8 cellular contexts compared by ENCODE assay signal in the genomic region with DNA sequence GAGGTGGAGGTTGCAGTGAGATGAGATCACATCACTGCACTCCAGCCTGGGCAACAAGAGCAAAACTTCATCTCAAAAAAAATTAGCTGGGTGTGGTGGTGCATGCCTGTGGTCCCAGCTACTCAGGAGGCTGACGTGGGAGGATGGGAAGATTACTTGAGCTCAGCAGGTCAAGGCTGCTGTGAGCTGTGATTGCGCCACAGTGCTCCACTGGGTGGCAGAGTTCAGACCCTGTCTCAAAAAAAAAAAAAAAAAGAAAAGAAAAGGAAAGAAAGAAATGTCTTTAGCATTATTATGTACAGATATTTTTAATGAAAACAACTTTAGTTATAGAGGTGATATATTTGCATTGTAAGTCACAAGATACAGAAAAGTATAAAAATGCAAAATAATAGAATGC. TPM values are rescaled to one million over a fixed set of nuclear protein-coding genes. Genes with fewer than 3 reads are reported as not detected.
DNase-seq lines count a peak whose midpoint lies in the region; ATAC-seq and TF ChIP-seq lines count a peak whose summit lies in the region.
"Not testable (repeated sequence)": the region's sequence is repeated elsewhere in the genome, so short reads cannot be mapped to it uniquely, and the experiment has no call there.

No MANE protein-coding gene starts in this region.

- not testable (repeated sequence) for H3K36me3 ChIP-seq in RWPE2 (ENCODE audit: low read depth)

- H3K9me3 Mint-ChIP-seq in activated CD8-positive, alpha-beta T cell treated with anti-CD3 and anti-CD28 coated beads for 36 hours, result not testable (repeated sequence)

- POLR2A ChIA-PET in activated CD8-positive, alpha-beta T cell treated with anti-CD3 and anti-CD28 coated beads for 36 hours (lab: Charles Lee), result interaction anchor here (2.8 kb wide), 1 partner anchor 14 kb away, joined by 14 read pairs; no protein-coding TSS in a partner anchor

- H3K27ac Mint-ChIP-seq in activated CD8-positive, alpha-beta T cell treated with anti-CD3 and anti-CD28 coated beads for 36 hours, result peak overlapping the region; percentile 61

- not testable (repeated sequence) for H3K27ac ChIP-seq in RWPE2 (ENCODE audit: poor library complexity, severe bottlenecking); right cardiac atrium (ENCODE audit: low read length)

- peak; percentile 20 to 22 for DNase-seq in AML-193 (lab: John Stamatoyannopoulos, UW)
- DNase-seq in GM13976 (ENCODE audit: low spot score); RWPE2 (ENCODE audit: low spot score): not testable (repeated sequence)
- peak; percentile 64 for DNase-seq in activated CD8-positive, alpha-beta T cell treated with anti-CD3 and anti-CD28 coated beads for 36 hours
- DNase-seq in cerebellar cortex (ENCODE audit: low spot score), result peak; percentile 28
- peak in 2 of 3 donors; percentile 69 to 71 for DNase-seq in right cardiac atrium
- peak; percentile 38 for DNase-seq in pons (ENCODE audit: low spot score)

- TF ChIP-seq CTCF in GM13976 (IDR thresholded peaks at IDR 0.05; ENCODE audit: borderline replicate concordance, control extremely low read depth, extremely low read depth, insufficient read depth, missing control alignments) (peak; percentile 41), LNCAP (IDR thresholded peaks at IDR 0.05) (peak; percentile 65), RWPE2 (IDR thresholded peaks at IDR 0.05; ENCODE audit: poor library complexity, severe bottlenecking) (peak; percentile 36)
- peak; percentile 55 for TF ChIP-seq CTCF in activated CD8-positive, alpha-beta T cell treated with anti-CD3 and anti-CD28 coated beads for 36 hours (IDR thresholded peaks at IDR 0.05)

- H3K4me1 Mint-ChIP-seq in activated CD8-positive, alpha-beta T cell treated with anti-CD3 and anti-CD28 coated beads for 36 hours (ENCODE audit: low read depth), result peaks cover 38% of the 10 kb centered on the region

- WGBS in right cardiac atrium, result 82% methylated on average over 2 of the region's 2 CpGs

- H3K4me3 Mint-ChIP-seq in activated CD8-positive, alpha-beta T cell treated with anti-CD3 and anti-CD28 coated beads for 36 hours, result not testable (repeated sequence)

- intact Hi-C loops in activated CD8-positive, alpha-beta T cell treated with anti-CD3 and anti-CD28 coated beads for 36 hours (cut with micrococcal nuclease); right cardiac atrium (cut with DNase I): not testable (repeated sequence)

- H3K4me3 ChIP-seq in RWPE2 (ENCODE audit: severe bottlenecking); right cardiac atrium (ENCODE audit: low read length): not testable (repeated sequence)

- H3K27me3 Mint-ChIP-seq in activated CD8-positive, alpha-beta T cell treated with anti-CD3 and anti-CD28 coated beads for 36 hours, result not testable (repeated sequence)

- not testable (repeated sequence) for ATAC-seq in RWPE2 (ENCODE audit: low read depth)
- peak; percentile 26 for ATAC-seq in activated CD8-positive, alpha-beta T cell treated with anti-CD3 and anti-CD28 coated beads for 36 hours
- peak; percentile 63 to 69 for ATAC-seq in right cardiac atrium

- H3K4me1 ChIP-seq in RWPE2 (ENCODE audit: insufficient read depth, poor library complexity, severe bottlenecking); right cardiac atrium (ENCODE audit: control insufficient read depth, insufficient read depth, low read length): not testable (repeated sequence)

- not testable (repeated sequence) for H3K9me3 ChIP-seq in RWPE2 (ENCODE audit: severe bottlenecking); right cardiac atrium (ENCODE audit: control insufficient read depth, low read length)

- not testable (repeated sequence) for H3K27me3 ChIP-seq in RWPE2 (ENCODE audit: insufficient read depth, poor library complexity, severe bottlenecking); right cardiac atrium (ENCODE audit: control insufficient read depth, insufficient read depth)

- in situ Hi-C loops in GM13976 (cut with MboI; ENCODE audit: low sequenced_read_pairs, unreplicated experiment), result not testable (repeated sequence)

- CTCF ChIA-PET in activated CD8-positive, alpha-beta T cell treated with anti-CD3 and anti-CD28 coated beads for 36 hours (lab: Charles Lee), result interaction anchor here (0.8 to 2.9 kb wide), 11 partner anchors 8 to 275 kb away, joined by 3 to 31 read pairs (median 5); partner anchors contain the start of genes DCK and RUFY3

- H3K36me3 Mint-ChIP-seq in activated CD8-positive, alpha-beta T cell treated with anti-CD3 and anti-CD28 coated beads for 36 hours (ENCODE audit: low read depth), result not testable (repeated sequence)

RNA-seq across cellular contexts. Expression of gene RUFY3, which starts 14.2 kb away (rescaled TPM):
- 10 to 100 TPM; 13.6 to 17.5 TPM for total RNA-seq in activated CD8-positive, alpha-beta T cell treated with anti-CD3 and anti-CD28 coated beads for 36 hours
- 10 to 100 TPM; 23.9 to 30.1 (median 29.3) TPM for total RNA-seq in right cardiac atrium
- 14.1 TPM for polyA plus RNA-seq in right cardiac atrium

RNA-seq across cellular contexts. Expression of gene UTP3, which starts 47.6 kb away (rescaled TPM):
- 10 to 100 TPM; 31.0 to 33.5 TPM for total RNA-seq in activated CD8-positive, alpha-beta T cell treated with anti-CD3 and anti-CD28 coated beads for 36 hours
- total RNA-seq in right cardiac atrium, result 10 to 100 TPM; 17.6 to 19.9 (median 18.6) TPM
- polyA plus RNA-seq in right cardiac atrium, result 15.5 TPM
